In the genomic region with DNA sequence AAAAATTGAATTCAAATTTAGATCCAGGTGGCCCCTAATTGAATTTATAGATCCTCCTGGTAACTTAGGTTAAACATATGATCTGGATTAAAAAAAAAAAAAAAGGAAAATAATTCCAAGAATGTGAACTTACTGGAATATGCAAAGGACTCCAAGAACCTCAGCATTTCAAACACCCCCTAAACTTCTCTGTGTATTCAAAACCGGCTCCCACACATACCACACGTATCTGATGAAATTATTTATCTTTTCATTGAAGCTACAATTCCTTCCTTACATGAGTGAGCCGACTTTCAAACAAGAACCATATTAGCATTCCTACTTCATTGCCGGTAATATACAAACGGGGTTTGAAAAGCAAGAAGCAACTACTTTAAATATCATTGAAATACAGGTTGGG, we compare ENCODE assay signal across 1 cellular context.
TF ChIP-seq lines count a peak whose summit lies in the region.

No MANE protein-coding gene starts in this region.

TF ChIP-seq in endothelial cell of umbilical vein, 7 proteins besides CTCF, POLR2A, EP300 and RAD21:
- TF ChIP-seq MYC (IDR thresholded peaks at IDR 0.05; ENCODE audit: low read depth, low read length) = no peak
